Comparison of ENCODE assay signal across 1 cellular context in genomic region chr2:202588647-202589581, GRCh38.
TF ChIP-seq lines count a peak whose summit lies in the region.

No MANE protein-coding gene starts in this region.

TF ChIP-seq in HepG2, 621 proteins besides CTCF, POLR2A, EP300 and RAD21 (continued from another document and continues in another):
- TF ChIP-seq ETS1 (CRISPR knock-in tag; IDR thresholded peaks at IDR 0.05) (no peak), RNF219 (CRISPR knock-in tag; IDR thresholded peaks at IDR 0.05) (no peak), ZNF263 (CRISPR knock-in tag; IDR thresholded peaks at IDR 0.05) (no peak), SMAD9 (CRISPR knock-in tag; IDR thresholded peaks at IDR 0.05) (peak; percentile 96), BCL6 (CRISPR knock-in tag; IDR thresholded peaks at IDR 0.05) (no peak; the same call in 1 of the 2 replicates), SMAD3 (CRISPR knock-in tag; IDR thresholded peaks at IDR 0.05) (0 out of 2 replicates have a peak, but pooled peaks have one; percentile 34), HNF4A (CRISPR knock-in tag; IDR thresholded peaks at IDR 0.05) (peak; percentile 50), ZBTB43 (CRISPR knock-in tag; conservative IDR thresholded peaks at IDR 0.05) (no peak), ZNF20 (CRISPR knock-in tag; IDR thresholded peaks at IDR 0.05) (no peak), ZNF501 (CRISPR knock-in tag; IDR thresholded peaks at IDR 0.05) (peak; percentile 94), SRSF1 (optimal IDR thresholded peaks at IDR 0.05; ENCODE audit: low read depth, low read length) (no peak), E2F2 (CRISPR knock-in tag; IDR thresholded peaks at IDR 0.05; ENCODE audit: borderline replicate concordance) (no peak), ZNF224 (CRISPR knock-in tag; IDR thresholded peaks at IDR 0.05) (no peak), ZNF335 (CRISPR knock-in tag; IDR thresholded peaks at IDR 0.05) (no peak), TSC22D2 (CRISPR knock-in tag; IDR thresholded peaks at IDR 0.05; ENCODE audit: borderline replicate concordance) (0 out of 2 replicates have a peak, but pooled peaks have one; percentile 55), ZNF761 (CRISPR knock-in tag; conservative IDR thresholded peaks at IDR 0.05) (no peak), KAT8 (CRISPR knock-in tag; IDR thresholded peaks at IDR 0.05) (peak; percentile 73; the same call in 1 of the 2 replicates), NAIF1 (CRISPR knock-in tag; IDR thresholded peaks at IDR 0.05; ENCODE audit: borderline replicate concordance) (no peak), DNMT1 (CRISPR knock-in tag; IDR thresholded peaks at IDR 0.05) (no peak), AGO2 (optimal IDR thresholded peaks at IDR 0.05; ENCODE audit: low read depth, low read length) (no peak), ZNF646 (CRISPR knock-in tag; IDR thresholded peaks at IDR 0.05) (peak; percentile 33; the same call in 1 of the 2 replicates), FOXP4 (CRISPR knock-in tag; IDR thresholded peaks at IDR 0.05) (peak; percentile 98), BCL3 (CRISPR knock-in tag; IDR thresholded peaks at IDR 0.05) (peak; percentile 94), ZXDC (CRISPR knock-in tag; IDR thresholded peaks at IDR 0.05) (no peak), IRX3 (CRISPR knock-in tag; IDR thresholded peaks at IDR 0.05; ENCODE audit: borderline replicate concordance, low read depth) (no peak), LCORL (IDR thresholded peaks at IDR 0.05) (no peak), LCORL (CRISPR knock-in tag; IDR thresholded peaks at IDR 0.05) (peak; percentile 76), ZHX1 (CRISPR knock-in tag; IDR thresholded peaks at IDR 0.05; ENCODE audit: low read depth) (peak; percentile 51; the same call in 1 of the 2 replicates), ZNF280B (CRISPR knock-in tag; IDR thresholded peaks at IDR 0.05; ENCODE audit: borderline replicate concordance) (peak; percentile 63; the same call in 1 of the 2 replicates), CREBL2 (CRISPR knock-in tag; IDR thresholded peaks at IDR 0.05; ENCODE audit: borderline replicate concordance) (peak; percentile 80; the same call in 1 of the 2 replicates), ZNF326 (CRISPR knock-in tag; IDR thresholded peaks at IDR 0.05; ENCODE audit: borderline replicate concordance) (no peak)
